13 cellular contexts compared by ENCODE assay signal in genomic region chr13:110311721-110312668, GRCh38. TPM values are rescaled to one million over a fixed set of nuclear protein-coding genes. Genes with fewer than 3 reads are reported as not detected.
DNase-seq lines count a peak whose midpoint lies in the region; ATAC-seq and TF ChIP-seq lines count a peak whose summit lies in the region.
"Had no signal": no experiment of that assay in that cellular context is flagged by ENCODE, and none has a peak within 500 bp of the region (broad histone marks: within the 10 kb centered on the region; RNA-seq: fewer than 3 reads in every experiment).

No MANE protein-coding gene starts in this region.

- no peak for ATAC-seq in lower lobe of right lung
- ATAC-seq: left lobe of liver had no signal

- 19 to 23% (median 20%) methylated on average over 17 to 23 of the region's 23 CpGs for WGBS in spleen, 5 donors

- no peak for DNase-seq in HFFc6
- DNase-seq in choroid plexus epithelial cell (ENCODE audit: low read depth), result peak; percentile 62
- DNase-seq in lower lobe of right lung, result no peak
- no peak for DNase-seq in spleen
- DNase-seq in activated T-cell treated with anti-CD3 and anti-CD28 coated beads, Interleukin-2, amount 50 U/mL, for 1 hour, result no peak
- DNase-seq in activated T-cell treated with anti-CD3 and anti-CD28 coated beads for 4 hours, result no peak
- DNase-seq in CD1c-positive myeloid dendritic cell (ENCODE audit: extremely low spot score), result no peak
- DNase-seq in kidney glomerular epithelial cell (lab: John Stamatoyannopoulos, UW), result no peak
- DNase-seq: activated CD4-positive, alpha-beta T cell treated with anti-CD3 and anti-CD28 coated beads for 1 hour; CD4-positive, CD25-positive, alpha-beta regulatory T cell; central memory CD4-positive, alpha-beta T cell; NCI-H524 treated with DMSO at 0.1 percent for 48 hours had no signal

- H3K27me3 ChIP-seq in lower lobe of right lung (ENCODE audit: low read depth), result peaks cover 13% of the 10 kb centered on the region
- peaks cover 0 to 66% (median 16%) of the 10 kb centered on the region in 7 donors for H3K27me3 ChIP-seq in spleen (replicated peaks in 1 of 7)

- peak overlapping the region; percentile 38 for H3K4me3 ChIP-seq in choroid plexus epithelial cell (ENCODE audit: low read depth, low read length)
- H3K4me3 ChIP-seq in lower lobe of right lung, result peak overlapping the region; percentile 38
- H3K4me3 ChIP-seq in spleen, result peak overlapping the region; percentile 2 to 73 (median 36)

- peaks cover 66% of the 10 kb centered on the region for H3K4me1 Mint-ChIP-seq in HFFc6 (ENCODE audit: low read depth)

- peak overlapping the region; percentile 69 for H3K27ac ChIP-seq in lower lobe of right lung
- H3K27ac ChIP-seq in spleen, result peak overlapping the region in 7 of 8 donors; percentile 36 to 87 (median 70)

- TF ChIP-seq POLR2A in spleen (IDR thresholded peaks at IDR 0.05), result no peak

- H3K9me3 Mint-ChIP-seq in HFFc6, result no peaks in the 10 kb centered on the region

- H3K36me3 Mint-ChIP-seq in HFFc6 (ENCODE audit: low read depth), result peaks cover 45% of the 10 kb centered on the region
- H3K36me3 Mint-ChIP-seq: CD4-positive, CD25-positive, alpha-beta regulatory T cell had no signal

- H3K27me3 Mint-ChIP-seq in HFFc6 (ENCODE audit: insufficient read depth), result peaks cover 2% of the 10 kb centered on the region; the same call in 1 of the 2 replicates

- intact Hi-C loops in lower lobe of right lung (cut with DNase I) (no loop called here), spleen (cut with DNase I; ENCODE audit: low total_unique reads) (no loop called here)

- peak overlapping the region; percentile 79 for H3K27ac Mint-ChIP-seq in HFFc6
- H3K27ac Mint-ChIP-seq: CD4-positive, CD25-positive, alpha-beta regulatory T cell had no signal

- peaks cover 4% of the 10 kb centered on the region for H3K36me3 ChIP-seq in lower lobe of right lung
- peaks cover 0 to 24% (median 0%) of the 10 kb centered on the region in 6 donors for H3K36me3 ChIP-seq in spleen

- peak overlapping the region; percentile 22 for H3K4me3 Mint-ChIP-seq in HFFc6
- H3K4me3 Mint-ChIP-seq: CD4-positive, CD25-positive, alpha-beta regulatory T cell had no signal

- TF ChIP-seq CTCF in HFFc6 (IDR thresholded peaks at IDR 0.05), result no peak
- no peak for TF ChIP-seq CTCF in choroid plexus epithelial cell (conservative IDR thresholded peaks at IDR 0.05; ENCODE audit: low read depth, low read length)
- no peak for TF ChIP-seq CTCF in lower lobe of right lung (IDR thresholded peaks at IDR 0.05)
- no peak for TF ChIP-seq CTCF in spleen (IDR thresholded peaks at IDR 0.05 in 8 of 11, conservative IDR thresholded peaks at IDR 0.05 in 3 of 11)

- H3K4me1 ChIP-seq in lower lobe of right lung (peaks cover 32% of the 10 kb centered on the region), spleen (peaks cover 7 to 58% (median 19%) of the 10 kb centered on the region in 6 donors)

- H3K9me3 ChIP-seq in lower lobe of right lung (no peaks in the 10 kb centered on the region), spleen (no peaks in the 10 kb centered on the region)

RNA-seq across cellular contexts. Expression of gene COL4A2, which starts 4.9 kb away (rescaled TPM):
- 100 to 1,000 TPM; 202 to 327 (median 217) TPM for total RNA-seq in HFFc6 (2021; fragmentation: NEBNext Ultra II Directional; extraction: Animal tissue kit (Norgen Biotek cat#: 25700))
- total RNA-seq in lower lobe of right lung (185 TPM), spleen (100 to 1,000 TPM; 296 to 712 (median 410) TPM)
- polyA plus RNA-seq in spleen, result 100 to 1,000 TPM in 1 of 3 donors, 10 to 100 TPM in 2; 52.6 to 116 (median 76.3) TPM
- total RNA-seq: CD4-positive, CD25-positive, alpha-beta regulatory T cell had no signal
- polyA plus RNA-seq: CD4-positive, CD25-positive, alpha-beta regulatory T cell had no signal

RNA-seq across cellular contexts. Expression of gene COL4A1, which starts 5.0 kb away (rescaled TPM):
- 100 to 1,000 TPM; 137 to 328 (median 148) TPM for total RNA-seq in HFFc6 (2021; fragmentation: NEBNext Ultra II Directional; extraction: Animal tissue kit (Norgen Biotek cat#: 25700))
- total RNA-seq in lower lobe of right lung (161 TPM), spleen (100 to 1,000 TPM; 251 to 959 (median 365) TPM)
- polyA plus RNA-seq in spleen, result 10 to 100 TPM; 37.9 to 71.7 (median 61.5) TPM
- total RNA-seq: CD4-positive, CD25-positive, alpha-beta regulatory T cell had no signal
- polyA plus RNA-seq: CD4-positive, CD25-positive, alpha-beta regulatory T cell had no signal
